ENCODE assay signal across 1 cellular context in the genomic region with DNA sequence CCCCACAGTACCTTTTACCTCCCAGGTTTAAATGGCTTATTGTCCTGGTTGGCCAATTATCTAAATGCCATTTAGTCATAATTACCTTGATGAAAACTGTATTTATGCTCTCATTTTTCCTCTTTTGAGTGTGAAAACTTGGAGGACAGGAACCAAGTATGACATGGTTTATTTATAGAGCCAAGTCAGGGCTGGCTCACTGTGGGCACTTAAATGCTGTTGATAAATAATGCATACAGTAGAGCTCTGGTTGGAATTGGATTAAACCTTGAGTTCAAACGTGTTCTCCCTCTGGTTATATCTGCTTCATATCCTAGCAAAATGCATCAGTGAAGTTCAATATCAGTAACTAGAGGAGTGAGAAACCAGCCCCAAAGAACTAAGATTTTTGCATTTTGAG.
TF ChIP-seq lines count a peak whose summit lies in the region.

No MANE protein-coding gene starts in this region.

TF ChIP-seq in IMR-90, 13 proteins besides CTCF, POLR2A, EP300 and RAD21:
- TF ChIP-seq CEBPB (IDR thresholded peaks at IDR 0.05; ENCODE audit: low read depth, low read length) = no peak
- TF ChIP-seq MAFK (IDR thresholded peaks at IDR 0.05; ENCODE audit: low read depth, low read length) = no peak
- no peak for TF ChIP-seq SMC3 (IDR thresholded peaks at IDR 0.05; ENCODE audit: low read depth, low read length)
- no peak for TF ChIP-seq NFE2L2 (IDR thresholded peaks at IDR 0.05; ENCODE audit: low read depth, low read length)
- TF ChIP-seq MAZ (IDR thresholded peaks at IDR 0.05; ENCODE audit: borderline replicate concordance, low read depth, low read length) = no peak
- no peak for TF ChIP-seq BHLHE40 (IDR thresholded peaks at IDR 0.05; ENCODE audit: low read depth, low read length)
- TF ChIP-seq CHD1 (IDR thresholded peaks at IDR 0.05; ENCODE audit: low read depth, low read length) = no peak
